ENCODE assay signal across 8 cellular contexts in the genomic region with DNA sequence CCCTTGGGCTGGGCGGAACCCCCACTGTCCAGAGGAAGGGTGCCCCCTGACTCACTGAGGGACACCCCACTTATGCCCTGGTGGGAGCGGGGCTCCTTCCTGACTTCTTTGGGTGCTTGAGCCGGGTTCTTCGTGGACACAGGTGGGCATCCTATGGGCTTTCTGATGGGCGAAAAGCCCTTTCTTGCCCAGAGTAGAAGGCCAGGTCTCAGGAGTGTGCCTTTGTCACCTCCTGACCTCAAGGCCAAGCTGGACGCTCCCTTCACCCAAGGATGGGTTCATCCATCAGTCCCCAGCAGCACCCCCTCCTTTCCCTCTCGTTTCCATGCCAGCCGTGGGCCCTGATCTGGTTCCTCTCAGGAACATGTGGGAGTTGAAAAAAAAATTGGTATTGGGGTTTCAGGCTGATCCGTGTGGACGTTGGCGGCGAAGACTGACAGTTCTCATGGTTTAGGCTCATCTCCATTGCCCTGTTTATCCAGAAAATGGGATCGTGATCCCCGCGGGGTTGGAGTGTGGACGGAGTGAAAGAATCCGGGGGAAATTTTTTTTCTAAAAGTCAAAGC. TPM values are rescaled to one million over a fixed set of nuclear protein-coding genes. Genes with fewer than 3 reads are reported as not detected.
DNase-seq lines count a peak whose midpoint lies in the region; ATAC-seq and TF ChIP-seq lines count a peak whose summit lies in the region.

No MANE protein-coding gene starts in this region.

- H3K27me3 ChIP-seq in OCI-LY3 (ENCODE audit: low read depth, low read length): no peaks in the 10 kb centered on the region
- H3K27me3 ChIP-seq in ovary: no peaks in the 10 kb centered on the region

- peak; percentile 40 for DNase-seq in NCI-H748 (lab: John Stamatoyannopoulos, UW; ENCODE audit: unreplicated experiment)
- no peak for DNase-seq in NCI-H748 treated with DMSO at 0.1 percent for 48 hours (lab: John Stamatoyannopoulos, UW)
- no peak for DNase-seq in epithelial cell of esophagus (ENCODE audit: low read depth)
- DNase-seq in ovary: peak; percentile 47 to 64 (median 60)
- no peak for DNase-seq in hippocampal formation (lab: John Stamatoyannopoulos, UW)

- WGBS in ovary, 3 donors: 0 to 1% (median 1%) methylated on average over 16 to 17 of the region's 17 CpGs

- peak overlapping the region; percentile 96 for H3K4me2 ChIP-seq in OCI-LY3 (ENCODE audit: low read length)

- H3K36me3 ChIP-seq in OCI-LY3 (replicated peaks; ENCODE audit: low read depth, low read length) (no peaks in the 10 kb centered on the region), ovary (no peaks in the 10 kb centered on the region)

- H2AFZ ChIP-seq in OCI-LY3 (ENCODE audit: low read depth, low read length): no peak overlapping the region

- H4K20me1 ChIP-seq in OCI-LY3 (ENCODE audit: insufficient read depth, low read length): no peaks in the 10 kb centered on the region

- H3K4me1 ChIP-seq in OCI-LY3 (ENCODE audit: low read length) (peaks cover 54% of the 10 kb centered on the region), ovary (ENCODE audit: insufficient read depth) (peaks cover 20% of the 10 kb centered on the region)

- intact Hi-C loops in ovary (cut with DNase I): no loop called here

- H3K9me3 ChIP-seq in OCI-LY3 (ENCODE audit: insufficient read depth, low read length): no peaks in the 10 kb centered on the region
- no peaks in the 10 kb centered on the region for H3K9me3 ChIP-seq in ovary

- H3K4me3 ChIP-seq in OCI-LY3 (ENCODE audit: low read length) (peak overlapping the region; percentile 94), epithelial cell of esophagus (ENCODE audit: low read length) (peak overlapping the region; percentile 67), ovary (peak overlapping the region; percentile 88)

- ATAC-seq in HG03354 (IDR thresholded peaks at IDR 0.05; ENCODE audit: poor library complexity, severe bottlenecking, unreplicated experiment) (no peak), HG03139 (IDR thresholded peaks at IDR 0.05; ENCODE audit: unreplicated experiment) (no peak)

- H3K27ac ChIP-seq in OCI-LY3 (ENCODE audit: low read length): peak overlapping the region; percentile 27
- peak overlapping the region; percentile 91 to 96 for H3K27ac ChIP-seq in ovary

- no peak for TF ChIP-seq POLR2A in ovary (IDR thresholded peaks at IDR 0.05)

- H3K79me2 ChIP-seq in OCI-LY3 (ENCODE audit: low read length): peaks cover 65% of the 10 kb centered on the region

- H3K9ac ChIP-seq in OCI-LY3 (ENCODE audit: low read length): peak overlapping the region; percentile 84

- TF ChIP-seq CTCF in OCI-LY3 (IDR thresholded peaks at IDR 0.05; ENCODE audit: low read depth, low read length) (no peak), epithelial cell of esophagus (IDR thresholded peaks at IDR 0.05; ENCODE audit: insufficient read depth, low read depth, low read length, missing control alignments) (no peak), ovary (IDR thresholded peaks at IDR 0.05) (no peak)

- TF ChIP-seq EP300 in ovary (IDR thresholded peaks at IDR 0.05): no peak

RNA-seq across cellular contexts. Expression of a gene that starts 0.7 kb away (rescaled TPM):
- 10 to 100 TPM; 24.1 to 90.1 (median 40.0) TPM for total RNA-seq in ovary
- polyA plus RNA-seq in ovary: 10 to 100 TPM; 23.4 to 28.6 TPM

RNA-seq across cellular contexts. Expression of a gene that starts 1.6 kb away (rescaled TPM):
- total RNA-seq in ovary: 10 to 100 TPM in 1 of 7 donors, 1 to 10 TPM in 6; 4.1 to 10.9 (median 5.9) TPM
- 1 to 10 TPM; 6.6 to 9.0 TPM for polyA plus RNA-seq in ovary

RNA-seq across cellular contexts. Expression of a gene that starts 58.8 kb away (rescaled TPM):
- total RNA-seq in ovary: 10 to 100 TPM; 33.7 to 69.5 (median 61.3) TPM
- polyA plus RNA-seq in ovary: 10 to 100 TPM; 19.6 to 33.8 TPM

Comparison
In these comparisons a context has a peak if more than half of its experiments do, and no peak if none do; other contexts are left out.
1. DNase-seq: peak in NCI-H748 (single experiment) and ovary (5 of 5); none in NCI-H748 treated with DMSO at 0.1 percent for 48 hours (single experiment), epithelial cell of esophagus (single experiment) and hippocampal formation (0 of 2).
2. Peak in every context shown above with its lines, with median percentiles within 50 percentile points of each other: H3K4me3 ChIP-seq.